8 cellular contexts compared by ENCODE assay signal in genomic region chr13:77330009-77330471, GRCh38. TPM values are rescaled to one million over a fixed set of nuclear protein-coding genes. Genes with fewer than 3 reads are reported as not detected.
A peak's percentile ranks its signal among the peaks of the same experiment; 100 is the strongest.
DNase-seq lines count a peak whose midpoint lies in the region; ATAC-seq, FAIRE-seq and TF ChIP-seq lines count a peak whose summit lies in the region.

No MANE protein-coding gene starts in this region.

- under 1% methylated on average over 10 of the region's 10 CpGs for WGBS in suprapubic skin

- dilution Hi-C loops in keratinocyte (cut with MboI; ENCODE audit: extremely low pct_ligation_motif_present, low sequenced_read_pairs): no loop called here

- H3K27me3 ChIP-seq in adipocyte (replicated peaks; ENCODE audit: control insufficient read depth, insufficient read depth, low read length) (no peaks in the 10 kb centered on the region), keratinocyte (ENCODE audit: control insufficient read depth, extremely low read depth, insufficient read depth, low read length) (no peaks in the 10 kb centered on the region), suprapubic skin (no peaks in the 10 kb centered on the region)

- H4K20me1 ChIP-seq in keratinocyte (ENCODE audit: control insufficient read depth, extremely low read depth, insufficient read depth, low read length): no peaks in the 10 kb centered on the region

- peaks cover 41% of the 10 kb centered on the region for H3K4me1 Mint-ChIP-seq in CD14-positive monocyte

- H3K9ac ChIP-seq in adipocyte (ENCODE audit: low read length) (peak overlapping the region; percentile 95), keratinocyte (ENCODE audit: control insufficient read depth, extremely low read depth, insufficient read depth, low read length) (peak overlapping the region; percentile 80)

- H3K4me3 Mint-ChIP-seq in CD14-positive monocyte: peak overlapping the region; percentile 97 to 98

- H3K9me3 ChIP-seq in adipocyte (ENCODE audit: control insufficient read depth, low read length): no peaks in the 10 kb centered on the region
- H3K9me3 ChIP-seq in keratinocyte (ENCODE audit: control insufficient read depth, low read depth, low read length): no peaks in the 10 kb centered on the region
- no peaks in the 10 kb centered on the region for H3K9me3 ChIP-seq in suprapubic skin

- no peak for TF ChIP-seq POLR2A in suprapubic skin (IDR thresholded peaks at IDR 0.05)

- H3K27ac ChIP-seq in keratinocyte (ENCODE audit: control insufficient read depth, insufficient read depth, low read length): peak overlapping the region; percentile 65
- H3K27ac ChIP-seq in suprapubic skin: peak overlapping the region; percentile 96

- peak; percentile 71 for FAIRE-seq in keratinocyte (lab: Jason Lieb, UNC)

- no peak for TF ChIP-seq EP300 in suprapubic skin (IDR thresholded peaks at IDR 0.05)

- peaks cover 17% of the 10 kb centered on the region for H3K79me2 ChIP-seq in keratinocyte (ENCODE audit: control insufficient read depth, insufficient read depth, low read length)

- no peak for DNase-seq in CD14-positive monocyte (ENCODE audit: low spot score)
- no peak for DNase-seq in adipocyte (ENCODE audit: low read depth)
- DNase-seq in keratinocyte (ENCODE audit: low read depth, low spot score): no peak
- no peak for DNase-seq in suprapubic skin (ENCODE audit: low spot score in 2 of 2)
- no peak for DNase-seq in mucosa of gallbladder (ENCODE audit: low spot score)
- DNase-seq in RPMI8226: no peak

- H3K36me3 ChIP-seq in adipocyte (ENCODE audit: control insufficient read depth, insufficient read depth, low read length, severe bottlenecking): no peaks in the 10 kb centered on the region
- H3K36me3 ChIP-seq in keratinocyte (ENCODE audit: control insufficient read depth in 2 of 2, extremely low read depth in 1 of 2, insufficient read depth in 2 of 2, low read length in 2 of 2): no peaks in the 10 kb centered on the region
- no peaks in the 10 kb centered on the region for H3K36me3 ChIP-seq in suprapubic skin

- H3K4me1 ChIP-seq in adipocyte (ENCODE audit: control insufficient read depth, insufficient read depth, low read length): peaks cover 25% of the 10 kb centered on the region
- H3K4me1 ChIP-seq in keratinocyte (ENCODE audit: control insufficient read depth, extremely low read depth, insufficient read depth, low read length): peaks cover 21% of the 10 kb centered on the region
- H3K4me1 ChIP-seq in suprapubic skin: peaks cover 34% of the 10 kb centered on the region

- ATAC-seq in HG03521 (IDR thresholded peaks at IDR 0.05; ENCODE audit: unreplicated experiment) (peak; percentile 0), GM21528 (IDR thresholded peaks at IDR 0.05; ENCODE audit: low FRiP score, unreplicated experiment) (no peak)

- no peaks in the 10 kb centered on the region for H3K9me3 Mint-ChIP-seq in CD14-positive monocyte

- H3K27me3 Mint-ChIP-seq in CD14-positive monocyte (ENCODE audit: low read depth in 3 of 3): no peaks in the 10 kb centered on the region

- H3K9me1 ChIP-seq in keratinocyte (ENCODE audit: control insufficient read depth, extremely low read depth, insufficient read depth, low read length): no peaks in the 10 kb centered on the region

- H3K36me3 Mint-ChIP-seq in CD14-positive monocyte: no peaks in the 10 kb centered on the region

- H3K4me2 ChIP-seq in keratinocyte (ENCODE audit: control insufficient read depth, extremely low read depth, insufficient read depth, low read depth, low read length): peak overlapping the region; percentile 95

- H3K4me3 ChIP-seq in adipocyte (ENCODE audit: low read length) (peak overlapping the region; percentile 87), keratinocyte (ENCODE audit: control insufficient read depth in 2 of 3, extremely low read depth in 1 of 3, insufficient read depth in 2 of 3, low read depth in 1 of 3, low read length in 3 of 3) (peak overlapping the region; percentile 84 to 94 (median 92)), suprapubic skin (peak overlapping the region; percentile 93)

- peak overlapping the region; percentile 91 to 96 (median 94) for H3K27ac Mint-ChIP-seq in CD14-positive monocyte

- TF ChIP-seq CTCF in CD14-positive monocyte (IDR thresholded peaks at IDR 0.05): no peak
- no peak for TF ChIP-seq CTCF in keratinocyte (optimal IDR thresholded peaks at IDR 0.05 in 1 of 3, IDR thresholded peaks at IDR 0.05 in 1 of 3, conservative IDR thresholded peaks at IDR 0.05 in 1 of 3; ENCODE audit: extremely low read depth in 1 of 3, insufficient read depth in 2 of 3, low read length in 3 of 3)
- TF ChIP-seq CTCF in suprapubic skin (IDR thresholded peaks at IDR 0.05): no peak

- H2AFZ ChIP-seq in keratinocyte (ENCODE audit: control insufficient read depth, low read length): peak overlapping the region; percentile 100

- intact Hi-C loops in CD14-positive monocyte (cut with micrococcal nuclease): no loop called here

RNA-seq across cellular contexts. Expression of gene MYCBP2, which starts 3.1 kb away (rescaled TPM):
- polyA plus RNA-seq in CD14-positive monocyte (10 to 100 TPM in 1 of 2 donors, 1 to 10 TPM in 1; 7.6 to 14.4 TPM), keratinocyte (31.3 to 43.8 TPM (median 34.8 TPM) in 3 replicates)
- 46.7 TPM for polyA plus RNA-seq in keratinocyte (2011; ENCODE audit: low read depth)
- polyA plus RNA-seq in keratinocyte (2011; cell fraction: cytosol; rRNA removed): 22.6 and 30.3 TPM in 2 replicates
- polyA plus RNA-seq in keratinocyte (2011; cell fraction: nucleus; rRNA removed): 87.7 and 116 TPM in 2 replicates
- polyA plus RNA-seq in keratinocyte (2012; ENCODE audit: low replicate concordance): 37.3 and 39.7 TPM in 2 replicates
- polyA minus RNA-seq in keratinocyte: 45.7 to 129 TPM (median 73.1 TPM) in 3 replicates
- polyA minus RNA-seq in keratinocyte (2011; cell fraction: cytosol; rRNA and poly(A)+ RNA removed): 32.6 TPM
- 144 and 260 TPM in 2 replicates for polyA minus RNA-seq in keratinocyte (2011; cell fraction: nucleus; rRNA and poly(A)+ RNA removed)
- total RNA-seq in suprapubic skin (100 to 1,000 TPM; 182 to 245 (median 207) TPM), mucosa of gallbladder (71.8 TPM)
